Comparison of ENCODE assay signal across 8 cellular contexts in genomic region chr6:149566372-149567193, GRCh38. TPM values are rescaled to one million over a fixed set of nuclear protein-coding genes. Genes with fewer than 3 reads are reported as not detected.
A peak's percentile ranks its signal among the peaks of the same experiment; 100 is the strongest.
DNase-seq lines count a peak whose midpoint lies in the region; ATAC-seq lines count a peak whose summit lies in the region.

Gene GINM1 (plus strand): TSS chr6:149566375. CDS start chr6:149566415, 40 bp downstream.

- H3K9me3 ChIP-seq in SK-N-MC (ENCODE audit: low read depth, low read length) = no peaks in the 10 kb centered on the region
- no peaks in the 10 kb centered on the region for H3K9me3 ChIP-seq in adipocyte (ENCODE audit: control insufficient read depth, low read length)
- H3K9me3 ChIP-seq in aorta (ENCODE audit: control insufficient read depth, low read length) = no peaks in the 10 kb centered on the region

- DNase-seq in COR-L47 (lab: John Stamatoyannopoulos, UW) = peak; percentile 16
- DNase-seq in HT1080 (ENCODE audit: low read depth) = peak; percentile 40
- DNase-seq in SK-N-MC (ENCODE audit: low read depth, low spot score) = no peak
- DNase-seq in adipocyte (ENCODE audit: low read depth) = peak; percentile 70
- DNase-seq in cardiac septum (ENCODE audit: low spot score) = peak; percentile 79
- DNase-seq in posterior vena cava (ENCODE audit: low spot score) = peak; percentile 86
- DNase-seq in aorta = peak; percentile 64 to 84

- H3K27ac ChIP-seq in SK-N-MC (no peak within 1 kb of the TSS), aorta (ENCODE audit: low read depth in 1 of 2, low read length in 2 of 2) (peak within 1 kb of the TSS; percentile 64 to 89)

- H3K4me1 ChIP-seq in adipocyte (ENCODE audit: control insufficient read depth, insufficient read depth, low read length) (peaks cover 16% of the 10 kb centered on the region), aorta (ENCODE audit: control insufficient read depth in 1 of 2, insufficient read depth in 2 of 2, low read length in 2 of 2) (peaks cover 1 to 3% of the 10 kb centered on the region in 2 donors)

- intact Hi-C loops in cardiac septum (cut with DNase I) (loop anchor here (2.0 to 5.0 kb wide), 2 partner anchors 82 to 151 kb away; partner anchors contain the start of genes KATNA1 and LATS1), posterior vena cava (cut with DNase I) (no loop called here), aorta (cut with DNase I) (loop anchor here in 1 of 2 donors (10.0 kb wide), 1 partner anchor 358 kb away; the partner anchor contains the start of gene RAET1G)

- peak within 1 kb of the TSS; percentile 88 for H3K4me3 ChIP-seq in SK-N-MC
- peak within 1 kb of the TSS; percentile 96 for H3K4me3 ChIP-seq in adipocyte (ENCODE audit: low read length)
- H3K4me3 ChIP-seq in aorta (ENCODE audit: low read length in 2 of 2) = peak within 1 kb of the TSS; percentile 89 to 96

- ATAC-seq in GM19452 (IDR thresholded peaks at IDR 0.05; ENCODE audit: unreplicated experiment) (peak; percentile 10), aorta (ENCODE audit: low FRiP score) (peak; percentile 73)

- 0% methylated on average over 76 to 85 of the region's 85 CpGs for WGBS in aorta, 2 donors

- H3K9ac ChIP-seq in SK-N-MC (ENCODE audit: insufficient read length) (peak within 1 kb of the TSS; percentile 91), adipocyte (ENCODE audit: low read length) (peak within 1 kb of the TSS; percentile 93)

- H3K27me3 ChIP-seq in adipocyte (replicated peaks; ENCODE audit: control insufficient read depth, insufficient read depth, low read length) (no peaks in the 10 kb centered on the region), aorta (ENCODE audit: control insufficient read depth in 1 of 2, insufficient read depth in 2 of 2, low read length in 1 of 2) (no peaks in the 10 kb centered on the region)

- H3K36me3 ChIP-seq in SK-N-MC (ENCODE audit: insufficient read depth, low read length) (no peaks in the 10 kb centered on the region), adipocyte (ENCODE audit: control insufficient read depth, insufficient read depth, low read length, severe bottlenecking) (no peaks in the 10 kb centered on the region), aorta (ENCODE audit: control insufficient read depth in 1 of 2, insufficient read depth in 2 of 2, low read length in 1 of 2) (no peaks in the 10 kb centered on the region)

RNA-seq across cellular contexts. Expression of gene GINM1, which starts in this region (rescaled TPM):
- total RNA-seq in HT1080 (2014; rRNA removed; shearing (Covaris generic)) = 29.5 and 31.3 TPM in 2 replicates
- polyA plus RNA-seq in HT1080 (2015; cell fraction: cytosol; rRNA removed) = 47.2 and 50.6 TPM in 2 replicates
- polyA plus RNA-seq in HT1080 (2015; cell fraction: nucleus; rRNA removed) = 23.9 and 28.9 TPM in 2 replicates
- 53.8 TPM for total RNA-seq in cardiac septum
- 10 to 100 TPM; 62.4 to 63.3 TPM for total RNA-seq in posterior vena cava
- 10 to 100 TPM; 67.2 to 68.1 TPM for total RNA-seq in aorta
- 10 to 100 TPM; 43.2 to 87.6 TPM for polyA plus RNA-seq in aorta
